In the genomic region with DNA sequence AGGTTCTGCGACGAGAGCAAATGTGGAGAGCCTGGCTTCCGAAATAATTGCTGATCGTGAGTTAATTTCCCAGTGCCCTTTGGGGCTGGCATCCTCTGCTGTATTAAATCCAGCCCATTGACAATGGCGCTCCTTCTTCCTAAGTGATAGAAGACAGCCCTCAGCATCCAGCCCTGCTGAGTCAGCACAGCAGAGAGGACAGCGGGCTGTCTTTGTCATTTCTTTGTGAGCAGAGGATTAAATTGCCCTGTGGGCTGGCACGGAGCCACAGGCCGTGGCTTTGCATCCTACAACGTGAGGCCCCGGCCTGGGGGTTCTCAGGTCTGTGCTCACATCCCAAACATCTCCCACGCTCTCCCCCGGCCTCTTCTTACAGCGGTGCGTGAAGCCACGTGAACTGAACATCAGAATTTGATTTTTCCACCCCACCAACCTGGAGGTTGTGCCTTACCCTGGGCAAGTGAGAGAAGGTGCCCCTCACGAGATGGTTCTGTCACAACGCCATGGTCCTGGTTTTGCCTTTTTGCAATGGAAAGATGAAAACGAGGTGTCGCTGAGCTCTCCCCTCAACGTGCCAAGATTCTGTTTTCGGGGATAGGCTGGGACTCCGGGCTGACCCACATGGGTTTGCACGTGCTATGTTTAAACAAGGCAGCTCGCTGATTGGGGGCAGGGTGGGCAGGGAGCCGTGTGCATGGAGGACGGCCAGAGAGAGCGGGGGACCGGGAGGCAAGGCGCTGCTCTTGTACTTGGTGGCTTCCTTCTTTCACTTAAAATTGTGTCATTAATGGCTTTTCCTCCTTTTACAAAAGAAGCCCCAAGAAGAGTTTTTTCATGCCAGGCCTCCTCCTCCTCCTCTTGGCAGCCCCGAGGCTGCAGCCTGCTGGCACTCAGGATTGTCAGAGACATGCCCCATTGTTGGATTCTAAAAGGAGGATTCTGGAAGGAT, we compare ENCODE assay signal across 17 cellular contexts. TPM values are rescaled to one million over a fixed set of nuclear protein-coding genes. Genes with fewer than 3 reads are reported as not detected.
DNase-seq lines count a peak whose midpoint lies in the region; ATAC-seq and TF ChIP-seq lines count a peak whose summit lies in the region.
"Had no signal": no experiment of that assay in that cellular context is flagged by ENCODE, and none has a peak within 500 bp of the region (broad histone marks: within the 10 kb centered on the region; RNA-seq: fewer than 3 reads in every experiment).

No MANE protein-coding gene starts in this region.

- intact Hi-C loops in dorsolateral prefrontal cortex (cut with DNase I), result loop anchor here in 1 of 2 donors (5.0 kb wide), 2 partner anchors 101 to 141 kb away; no protein-coding TSS in a partner anchor

- H3K9me3 ChIP-seq in neural progenitor cell (ENCODE audit: low read depth), result no peaks in the 10 kb centered on the region
- H3K9me3 ChIP-seq: BE2C, colonic mucosa had no signal

- peak in 2 of 56 donors; percentile 12 to 28 for TF ChIP-seq CTCF in dorsolateral prefrontal cortex (IDR thresholded peaks at IDR 0.05 in 54 of 56, conservative IDR thresholded peaks at IDR 0.05 in 2 of 56; ENCODE audit: low read depth in 1 of 56, partially characterized antibody in 56 of 56)
- TF ChIP-seq CTCF in neural progenitor cell (IDR thresholded peaks at IDR 0.05), result no peak

- no peaks in the 10 kb centered on the region for H3K36me3 ChIP-seq in neural progenitor cell
- H3K36me3 ChIP-seq: BE2C, colonic mucosa had no signal

- H3K4me1 ChIP-seq in neural progenitor cell, result peaks cover 17% of the 10 kb centered on the region
- H3K4me1 ChIP-seq: colonic mucosa had no signal

- peaks cover 15% of the 10 kb centered on the region for H3K36me3 Mint-ChIP-seq in neural progenitor cell
- no peaks in the 10 kb centered on the region for H3K36me3 Mint-ChIP-seq in activated T-cell treated with anti-CD3 and anti-CD28 coated beads, Interleukin-2, amount 50 U/mL, for 4 hours (ENCODE audit: insufficient read depth)
- H3K36me3 Mint-ChIP-seq in activated CD8-positive, alpha-beta T cell treated with anti-CD3 and anti-CD28 coated beads, Interleukin-2, amount 10 ng/mL, durations not matched to agents 7 days and 5 days (ENCODE audit: low read depth), result no peaks in the 10 kb centered on the region
- H3K36me3 Mint-ChIP-seq: activated naive CD8-positive, alpha-beta T cell; immature natural killer cell; stimulated activated memory B cell treated with anti-CD40 and anti-IgM and Interleukin-4, amounts not matched to agents 10 μg/mL and 1 μg/mL and 100 μg/mL, for 72 hours had no signal

- CTCF ChIA-PET in activated CD8-positive, alpha-beta T cell treated with anti-CD3 and anti-CD28 coated beads, Interleukin-2, amount 10 ng/mL, durations not matched to agents 7 days and 5 days (lab: Charles Lee), result no interaction called here

- ATAC-seq in GM21381 (IDR thresholded peaks at IDR 0.05; ENCODE audit: unreplicated experiment), result no peak
- no peak for ATAC-seq in activated T-cell treated with anti-CD3 and anti-CD28 coated beads, Interleukin-2, amount 50 U/mL, for 4 hours
- ATAC-seq in activated CD8-positive, alpha-beta T cell treated with anti-CD3 and anti-CD28 coated beads, Interleukin-2, amount 10 ng/mL, durations not matched to agents 7 days and 5 days, result no peak
- ATAC-seq: stimulated activated memory B cell treated with anti-CD40 and anti-IgM and Interleukin-4, amounts not matched to agents 10 μg/mL and 1 μg/mL and 100 μg/mL, for 72 hours had no signal

- peak overlapping the region in 47 of 59 donors; percentile 14 to 87 (median 63) for H3K27ac ChIP-seq in dorsolateral prefrontal cortex
- H3K27ac ChIP-seq in neural progenitor cell, result no peak overlapping the region
- H3K27ac ChIP-seq: colonic mucosa had no signal

- peaks cover 18% of the 10 kb centered on the region for H3F3A ChIP-seq in neural progenitor cell (ENCODE audit: low read depth)

- peak overlapping the region in 55 of 59 donors; percentile 9 to 63 (median 36) for H3K4me3 ChIP-seq in dorsolateral prefrontal cortex
- no peak overlapping the region for H3K4me3 ChIP-seq in neural progenitor cell
- H3K4me3 ChIP-seq: colonic mucosa had no signal

- H3K4me3 Mint-ChIP-seq in neural progenitor cell, result peak overlapping the region; percentile 43
- no peak overlapping the region for H3K4me3 Mint-ChIP-seq in activated T-cell treated with anti-CD3 and anti-CD28 coated beads, Interleukin-2, amount 50 U/mL, for 4 hours
- H3K4me3 Mint-ChIP-seq in activated CD8-positive, alpha-beta T cell treated with anti-CD3 and anti-CD28 coated beads, Interleukin-2, amount 10 ng/mL, durations not matched to agents 7 days and 5 days, result no peak overlapping the region
- H3K4me3 Mint-ChIP-seq: activated naive CD8-positive, alpha-beta T cell; immature natural killer cell; stimulated activated memory B cell treated with anti-CD40 and anti-IgM and Interleukin-4, amounts not matched to agents 10 μg/mL and 1 μg/mL and 100 μg/mL, for 72 hours had no signal

- H3K27me3 ChIP-seq in dorsolateral prefrontal cortex, result peaks cover 0 to 2% (median 0%) of the 10 kb centered on the region in 45 donors
- H3K27me3 ChIP-seq in neural progenitor cell, result no peaks in the 10 kb centered on the region
- H3K27me3 ChIP-seq: BE2C, colonic mucosa had no signal

- peaks cover 35% of the 10 kb centered on the region for H3K4me1 Mint-ChIP-seq in neural progenitor cell
- H3K4me1 Mint-ChIP-seq in activated T-cell treated with anti-CD3 and anti-CD28 coated beads, Interleukin-2, amount 50 U/mL, for 4 hours (ENCODE audit: low read depth), result no peaks in the 10 kb centered on the region
- H3K4me1 Mint-ChIP-seq in activated CD8-positive, alpha-beta T cell treated with anti-CD3 and anti-CD28 coated beads, Interleukin-2, amount 10 ng/mL, durations not matched to agents 7 days and 5 days (ENCODE audit: low read depth), result no peaks in the 10 kb centered on the region
- H3K4me1 Mint-ChIP-seq: immature natural killer cell; stimulated activated memory B cell treated with anti-CD40 and anti-IgM and Interleukin-4, amounts not matched to agents 10 μg/mL and 1 μg/mL and 100 μg/mL, for 72 hours had no signal

- peaks cover 13% of the 10 kb centered on the region for H3K27me3 Mint-ChIP-seq in neural progenitor cell (ENCODE audit: insufficient read depth, low read depth)
- H3K27me3 Mint-ChIP-seq in activated T-cell treated with anti-CD3 and anti-CD28 coated beads, Interleukin-2, amount 50 U/mL, for 4 hours (ENCODE audit: low read depth), result peaks cover 10% of the 10 kb centered on the region
- H3K27me3 Mint-ChIP-seq in activated CD8-positive, alpha-beta T cell treated with anti-CD3 and anti-CD28 coated beads, Interleukin-2, amount 10 ng/mL, durations not matched to agents 7 days and 5 days (ENCODE audit: low read depth), result no peaks in the 10 kb centered on the region

- peak overlapping the region; percentile 57 for H3K4me2 ChIP-seq in neural progenitor cell

- peaks cover 14% of the 10 kb centered on the region for H4K20me1 ChIP-seq in neural progenitor cell (ENCODE audit: low read depth)

- H3K27ac Mint-ChIP-seq in neural progenitor cell, result peak overlapping the region; percentile 87
- H3K27ac Mint-ChIP-seq in activated CD8-positive, alpha-beta T cell treated with anti-CD3 and anti-CD28 coated beads, Interleukin-2, amount 10 ng/mL, durations not matched to agents 7 days and 5 days, result no peak overlapping the region
- H3K27ac Mint-ChIP-seq: activated naive CD8-positive, alpha-beta T cell; immature natural killer cell; stimulated activated memory B cell treated with anti-CD40 and anti-IgM and Interleukin-4, amounts not matched to agents 10 μg/mL and 1 μg/mL and 100 μg/mL, for 72 hours had no signal

- POLR2A ChIA-PET in activated CD8-positive, alpha-beta T cell treated with anti-CD3 and anti-CD28 coated beads, Interleukin-2, amount 10 ng/mL, durations not matched to agents 7 days and 5 days (lab: Charles Lee), result no interaction called here

- no peak overlapping the region for H2AFZ ChIP-seq in neural progenitor cell (replicated peaks)

- H3K9me3 Mint-ChIP-seq in neural progenitor cell, result peaks cover 12% of the 10 kb centered on the region
- H3K9me3 Mint-ChIP-seq in activated T-cell treated with anti-CD3 and anti-CD28 coated beads, Interleukin-2, amount 50 U/mL, for 4 hours, result no peaks in the 10 kb centered on the region
- no peaks in the 10 kb centered on the region for H3K9me3 Mint-ChIP-seq in activated CD8-positive, alpha-beta T cell treated with anti-CD3 and anti-CD28 coated beads, Interleukin-2, amount 10 ng/mL, durations not matched to agents 7 days and 5 days (ENCODE audit: insufficient read depth)

- DNase-seq in COLO829 (ENCODE audit: low spot score) (peak; percentile 89), NCI-H2196 (lab: John Stamatoyannopoulos, UW; ENCODE audit: unreplicated experiment) (peak; percentile 31), dorsolateral prefrontal cortex (peak in 6 of 10 donors; percentile 52 to 64 (median 62)), neural progenitor cell (ENCODE audit: low spot score) (peak; percentile 74)
- no peak for DNase-seq in stimulated activated CD4-positive, alpha-beta T cell treated with anti-CD3 and anti-CD28 coated beads, Interleukin-4, amount 100 ng/mL, for 4 hours
- DNase-seq in activated T-cell treated with anti-CD3 and anti-CD28 coated beads, Interleukin-2, amount 50 U/mL, for 4 hours, result no peak
- no peak for DNase-seq in activated CD8-positive, alpha-beta T cell treated with anti-CD3 and anti-CD28 coated beads, Interleukin-2, amount 10 ng/mL, durations not matched to agents 7 days and 5 days
- DNase-seq: activated CD8-positive, alpha-beta memory T cell treated with anti-CD3 and anti-CD28 coated beads, Interleukin-2, amount 50 U/mL, for 48 hours; BE2C; colonic mucosa; DND-41; immature natural killer cell; NCI-H2107; stimulated activated CD4-positive, alpha-beta T cell treated with anti-CD3 and anti-CD28 coated beads, Interleukin-4, amount 100 ng/mL, for 24 hours had no signal

- no peaks in the 10 kb centered on the region for H3K79me2 ChIP-seq in neural progenitor cell (ENCODE audit: low read depth)

- H3K9ac ChIP-seq in neural progenitor cell, result no peak overlapping the region

RNA-seq across cellular contexts. Expression of a gene that starts 19.5 kb away (rescaled TPM):
- total RNA-seq in dorsolateral prefrontal cortex (10 to 100 TPM in 118 of 120 experiments, 1 to 10 TPM in 2; 8.2 to 30.8 (median 16.7) TPM), neural progenitor cell (ENCODE audit: low replicate concordance) (2.9 and 6.5 TPM in 2 replicates)
- under 1 TPM in 1 of 3 donors, not detected in 2; 0.10 TPM for total RNA-seq in activated T-cell treated with anti-CD3 and anti-CD28 coated beads, Interleukin-2, amount 50 U/mL, for 4 hours
- under 1 TPM; 0.05 to 0.13 TPM for total RNA-seq in activated CD8-positive, alpha-beta T cell treated with anti-CD3 and anti-CD28 coated beads, Interleukin-2, amount 10 ng/mL, durations not matched to agents 7 days and 5 days

Comparison
In these comparisons a context has a peak if more than half of its experiments do, and no peak if none do; other contexts are left out.
1. DNase-seq: peak in COLO829 (single experiment), NCI-H2196 (single experiment), dorsolateral prefrontal cortex (6 of 10) and neural progenitor cell (single experiment); none in stimulated activated CD4-positive, alpha-beta T cell treated with anti-CD3 and anti-CD28 coated beads, Interleukin-4, amount 100 ng/mL, for 4 hours (0 of 2), activated T-cell treated with anti-CD3 and anti-CD28 coated beads, Interleukin-2, amount 50 U/mL, for 4 hours (single experiment) and activated CD8-positive, alpha-beta T cell treated with anti-CD3 and anti-CD28 coated beads, Interleukin-2, amount 10 ng/mL, durations not matched to agents 7 days and 5 days (single experiment).